Comparison of ENCODE assay signal across 1 cellular context in the genomic region with DNA sequence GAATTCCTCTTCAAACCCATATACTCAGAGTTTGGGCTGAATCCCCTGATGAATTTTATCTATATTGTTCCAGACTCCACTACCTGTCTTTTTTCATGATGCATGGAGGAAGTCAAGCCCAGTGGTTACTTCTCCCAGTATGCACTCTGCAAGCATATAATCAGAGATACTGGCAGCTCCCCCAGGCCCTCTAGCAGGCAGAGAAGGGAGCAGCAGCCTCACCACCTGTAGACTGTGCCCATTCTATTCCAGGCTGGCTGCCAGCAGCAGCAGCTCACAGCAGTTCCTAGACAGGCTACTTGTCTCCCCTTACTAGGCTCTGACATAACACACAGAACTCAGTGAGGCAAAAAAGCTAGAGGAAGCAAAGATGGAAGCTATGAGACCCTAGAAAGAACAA.
TF ChIP-seq lines count a peak whose summit lies in the region.

No MANE protein-coding gene starts in this region.

TF ChIP-seq in K562, 482 proteins besides CTCF, POLR2A, EP300 and RAD21:
- no peak for TF ChIP-seq SREBF1 (IDR thresholded peaks at IDR 0.05; ENCODE audit: borderline replicate concordance, low read depth, low read length)
- TF ChIP-seq, protein P1, sequence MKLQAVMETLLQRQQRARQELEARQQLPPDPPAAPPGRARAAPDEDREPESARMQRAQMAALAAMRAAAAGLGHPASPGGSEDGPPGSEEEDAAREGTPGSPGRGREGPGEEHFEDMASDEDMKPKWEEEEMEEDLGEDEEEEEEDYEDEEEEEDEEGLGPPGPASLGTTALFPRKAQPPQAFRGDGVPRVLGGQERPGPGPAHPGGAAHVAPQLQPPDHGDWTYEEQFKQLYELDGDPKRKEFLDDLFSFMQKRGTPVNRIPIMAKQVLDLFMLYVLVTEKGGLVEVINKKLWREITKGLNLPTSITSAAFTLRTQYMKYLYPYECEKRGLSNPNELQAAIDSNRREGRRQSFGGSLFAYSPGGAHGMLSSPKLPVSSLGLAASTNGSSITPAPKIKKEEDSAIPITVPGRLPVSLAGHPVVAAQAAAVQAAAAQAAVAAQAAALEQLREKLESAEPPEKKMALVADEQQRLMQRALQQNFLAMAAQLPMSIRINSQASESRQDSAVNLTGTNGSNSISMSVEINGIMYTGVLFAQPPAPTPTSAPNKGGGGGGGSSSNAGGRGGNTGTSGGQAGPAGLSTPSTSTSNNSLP (IDR thresholded peaks at IDR 0.05; ENCODE audit: borderline replicate concordance, low read depth, low read length): no peak
- no peak for TF ChIP-seq TOE1 (IDR thresholded peaks at IDR 0.05; ENCODE audit: borderline replicate concordance)
- TF ChIP-seq TOE1 (CRISPR knock-in tag; IDR thresholded peaks at IDR 0.05; ENCODE audit: borderline replicate concordance, low read depth): no peak
- no peak for TF ChIP-seq TCFL5 (CRISPR knock-in tag; conservative IDR thresholded peaks at IDR 0.05)
- TF ChIP-seq, protein P2, sequence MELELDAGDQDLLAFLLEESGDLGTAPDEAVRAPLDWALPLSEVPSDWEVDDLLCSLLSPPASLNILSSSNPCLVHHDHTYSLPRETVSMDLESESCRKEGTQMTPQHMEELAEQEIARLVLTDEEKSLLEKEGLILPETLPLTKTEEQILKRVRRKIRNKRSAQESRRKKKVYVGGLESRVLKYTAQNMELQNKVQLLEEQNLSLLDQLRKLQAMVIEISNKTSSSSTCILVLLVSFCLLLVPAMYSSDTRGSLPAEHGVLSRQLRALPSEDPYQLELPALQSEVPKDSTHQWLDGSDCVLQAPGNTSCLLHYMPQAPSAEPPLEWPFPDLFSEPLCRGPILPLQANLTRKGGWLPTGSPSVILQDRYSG (tag; conservative IDR thresholded peaks at IDR 0.05; ENCODE audit: low read depth): no peak
- TF ChIP-seq, protein P3, sequence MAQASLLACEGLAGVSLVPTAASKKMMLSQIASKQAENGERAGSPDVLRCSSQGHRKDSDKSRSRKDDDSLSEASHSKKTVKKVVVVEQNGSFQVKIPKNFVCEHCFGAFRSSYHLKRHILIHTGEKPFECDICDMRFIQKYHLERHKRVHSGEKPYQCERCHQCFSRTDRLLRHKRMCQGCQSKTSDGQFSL (CRISPR knock-in tag; IDR thresholded peaks at IDR 0.05): no peak
- TF ChIP-seq, protein P3 (tag; IDR thresholded peaks at IDR 0.05): no peak
- no peak for TF ChIP-seq ZNF778 (CRISPR knock-in tag; IDR thresholded peaks at IDR 0.05)
- TF ChIP-seq HNRNPH1 (optimal IDR thresholded peaks at IDR 0.05; ENCODE audit: low read depth, low read length): no peak
- TF ChIP-seq, protein P4, sequence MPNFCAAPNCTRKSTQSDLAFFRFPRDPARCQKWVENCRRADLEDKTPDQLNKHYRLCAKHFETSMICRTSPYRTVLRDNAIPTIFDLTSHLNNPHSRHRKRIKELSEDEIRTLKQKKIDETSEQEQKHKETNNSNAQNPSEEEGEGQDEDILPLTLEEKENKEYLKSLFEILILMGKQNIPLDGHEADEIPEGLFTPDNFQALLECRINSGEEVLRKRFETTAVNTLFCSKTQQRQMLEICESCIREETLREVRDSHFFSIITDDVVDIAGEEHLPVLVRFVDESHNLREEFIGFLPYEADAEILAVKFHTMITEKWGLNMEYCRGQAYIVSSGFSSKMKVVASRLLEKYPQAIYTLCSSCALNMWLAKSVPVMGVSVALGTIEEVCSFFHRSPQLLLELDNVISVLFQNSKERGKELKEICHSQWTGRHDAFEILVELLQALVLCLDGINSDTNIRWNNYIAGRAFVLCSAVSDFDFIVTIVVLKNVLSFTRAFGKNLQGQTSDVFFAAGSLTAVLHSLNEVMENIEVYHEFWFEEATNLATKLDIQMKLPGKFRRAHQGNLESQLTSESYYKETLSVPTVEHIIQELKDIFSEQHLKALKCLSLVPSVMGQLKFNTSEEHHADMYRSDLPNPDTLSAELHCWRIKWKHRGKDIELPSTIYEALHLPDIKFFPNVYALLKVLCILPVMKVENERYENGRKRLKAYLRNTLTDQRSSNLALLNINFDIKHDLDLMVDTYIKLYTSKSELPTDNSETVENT (CRISPR knock-in tag; IDR thresholded peaks at IDR 0.05): no peak
- no peak for TF ChIP-seq ILF3 (IDR thresholded peaks at IDR 0.05; ENCODE audit: borderline replicate concordance)
- no peak for TF ChIP-seq HDAC1 (IDR thresholded peaks at IDR 0.05)
